1 cellular context compared by ENCODE assay signal in the genomic region with DNA sequence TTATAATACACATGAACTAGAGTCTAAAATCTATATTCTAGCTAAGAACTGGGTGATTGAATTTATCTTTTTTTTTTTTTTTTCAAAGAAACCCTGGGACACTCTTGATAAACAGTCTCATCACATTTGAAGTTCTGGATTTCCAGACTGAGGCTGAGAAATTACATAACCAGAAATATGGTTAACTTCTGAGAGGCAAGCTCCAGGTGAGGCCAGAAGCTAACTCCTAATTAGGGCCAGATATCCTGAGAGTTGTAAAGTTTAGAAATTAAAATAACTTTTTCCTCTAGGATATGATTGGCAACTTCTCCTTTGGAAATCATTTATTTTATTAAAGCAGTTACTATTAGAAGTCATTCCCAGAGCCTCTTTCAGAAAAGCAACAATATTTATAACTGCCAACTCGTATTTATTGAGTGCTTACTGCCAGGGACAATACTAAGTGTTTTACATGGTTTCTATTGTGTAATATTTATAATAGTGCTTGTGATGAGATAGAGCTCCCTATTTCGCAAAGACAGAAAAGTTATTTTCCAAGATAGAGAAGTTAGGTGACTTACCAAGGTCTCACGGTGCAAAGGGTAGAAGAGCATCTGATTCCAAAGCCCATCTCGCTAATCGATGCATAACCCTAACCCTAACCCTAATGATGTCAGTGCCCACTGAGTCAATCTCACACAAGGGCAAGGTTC.
TF ChIP-seq lines count a peak whose summit lies in the region.

No MANE protein-coding gene starts in this region.

TF ChIP-seq in HepG2, 621 proteins besides CTCF, POLR2A, EP300 and RAD21 (continued from another document and continues in another):
- TF ChIP-seq MAZ (IDR thresholded peaks at IDR 0.05; ENCODE audit: borderline replicate concordance, low read depth, low read length) (0 out of 2 replicates have a peak, but pooled peaks have one; percentile 22), MAZ (CRISPR knock-in tag; IDR thresholded peaks at IDR 0.05; ENCODE audit: low read depth) (no peak), ZMAT3 (CRISPR knock-in tag; conservative IDR thresholded peaks at IDR 0.05) (peak; percentile 45; the same call in 1 of the 2 replicates), DMAP1 (CRISPR knock-in tag; IDR thresholded peaks at IDR 0.05) (peak; percentile 62; the same call in 1 of the 2 replicates), PHB2 (IDR thresholded peaks at IDR 0.05; ENCODE audit: partially characterized antibody) (no peak), ZNF713 (CRISPR knock-in tag; IDR thresholded peaks at IDR 0.05) (no peak), DPF2 (CRISPR knock-in tag; IDR thresholded peaks at IDR 0.05; ENCODE audit: borderline replicate concordance, low read depth) (peak; percentile 92), KAT2B (IDR thresholded peaks at IDR 0.05; ENCODE audit: borderline replicate concordance, low read depth, low read length) (peak; percentile 83), KAT7 (CRISPR knock-in tag; IDR thresholded peaks at IDR 0.05; ENCODE audit: borderline replicate concordance) (peak; percentile 42; the same call in 1 of the 2 replicates), TEAD2 (CRISPR knock-in tag; IDR thresholded peaks at IDR 0.05) (no peak), ZNF598 (CRISPR knock-in tag; IDR thresholded peaks at IDR 0.05; ENCODE audit: borderline replicate concordance) (no peak), IRF2 (CRISPR knock-in tag; IDR thresholded peaks at IDR 0.05) (peak; percentile 89), FOXO1 (CRISPR knock-in tag; IDR thresholded peaks at IDR 0.05) (peak; percentile 99), NONO (IDR thresholded peaks at IDR 0.05) (no peak), NONO (CRISPR knock-in tag; conservative IDR thresholded peaks at IDR 0.05) (peak; percentile 71), KDM4B (CRISPR knock-in tag; IDR thresholded peaks at IDR 0.05) (peak; percentile 71), ZSCAN22 (CRISPR knock-in tag; IDR thresholded peaks at IDR 0.05) (no peak), GABPA (IDR thresholded peaks at IDR 0.05; ENCODE audit: low read depth, low read length) (no peak), GABPA (CRISPR knock-in tag; IDR thresholded peaks at IDR 0.05; ENCODE audit: low read depth) (no peak), GATAD2A (CRISPR knock-in tag; IDR thresholded peaks at IDR 0.05) (peak; percentile 100), ZNF383 (CRISPR knock-in tag; IDR thresholded peaks at IDR 0.05; ENCODE audit: borderline replicate concordance) (no peak), SKI (IDR thresholded peaks at IDR 0.05; ENCODE audit: partially characterized antibody) (peak; percentile 70), SOX13 (IDR thresholded peaks at IDR 0.05) (peak; percentile 77), SOX13 (CRISPR knock-in tag; conservative IDR thresholded peaks at IDR 0.05 in 1 of 2, IDR thresholded peaks at IDR 0.05 in 1 of 2) (peak in 1 of 2 experiments; percentile 94; a peak in 2 of 4 replicates)
- TF ChIP-seq, protein P1, sequence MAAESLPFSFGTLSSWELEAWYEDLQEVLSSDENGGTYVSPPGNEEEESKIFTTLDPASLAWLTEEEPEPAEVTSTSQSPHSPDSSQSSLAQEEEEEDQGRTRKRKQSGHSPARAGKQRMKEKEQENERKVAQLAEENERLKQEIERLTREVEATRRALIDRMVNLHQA (CRISPR knock-in tag; IDR thresholded peaks at IDR 0.05) = no peak
- TF ChIP-seq, protein P2, sequence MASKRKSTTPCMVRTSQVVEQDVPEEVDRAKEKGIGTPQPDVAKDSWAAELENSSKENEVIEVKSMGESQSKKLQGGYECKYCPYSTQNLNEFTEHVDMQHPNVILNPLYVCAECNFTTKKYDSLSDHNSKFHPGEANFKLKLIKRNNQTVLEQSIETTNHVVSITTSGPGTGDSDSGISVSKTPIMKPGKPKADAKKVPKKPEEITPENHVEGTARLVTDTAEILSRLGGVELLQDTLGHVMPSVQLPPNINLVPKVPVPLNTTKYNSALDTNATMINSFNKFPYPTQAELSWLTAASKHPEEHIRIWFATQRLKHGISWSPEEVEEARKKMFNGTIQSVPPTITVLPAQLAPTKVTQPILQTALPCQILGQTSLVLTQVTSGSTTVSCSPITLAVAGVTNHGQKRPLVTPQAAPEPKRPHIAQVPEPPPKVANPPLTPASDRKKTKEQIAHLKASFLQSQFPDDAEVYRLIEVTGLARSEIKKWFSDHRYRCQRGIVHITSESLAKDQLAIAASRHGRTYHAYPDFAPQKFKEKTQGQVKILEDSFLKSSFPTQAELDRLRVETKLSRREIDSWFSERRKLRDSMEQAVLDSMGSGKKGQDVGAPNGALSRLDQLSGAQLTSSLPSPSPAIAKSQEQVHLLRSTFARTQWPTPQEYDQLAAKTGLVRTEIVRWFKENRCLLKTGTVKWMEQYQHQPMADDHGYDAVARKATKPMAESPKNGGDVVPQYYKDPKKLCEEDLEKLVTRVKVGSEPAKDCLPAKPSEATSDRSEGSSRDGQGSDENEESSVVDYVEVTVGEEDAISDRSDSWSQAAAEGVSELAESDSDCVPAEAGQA (IDR thresholded peaks at IDR 0.05; ENCODE audit: low read depth) = no peak
- TF ChIP-seq, protein P2 (CRISPR knock-in tag; IDR thresholded peaks at IDR 0.05; ENCODE audit: borderline replicate concordance) = no peak
- TF ChIP-seq, protein P3, sequence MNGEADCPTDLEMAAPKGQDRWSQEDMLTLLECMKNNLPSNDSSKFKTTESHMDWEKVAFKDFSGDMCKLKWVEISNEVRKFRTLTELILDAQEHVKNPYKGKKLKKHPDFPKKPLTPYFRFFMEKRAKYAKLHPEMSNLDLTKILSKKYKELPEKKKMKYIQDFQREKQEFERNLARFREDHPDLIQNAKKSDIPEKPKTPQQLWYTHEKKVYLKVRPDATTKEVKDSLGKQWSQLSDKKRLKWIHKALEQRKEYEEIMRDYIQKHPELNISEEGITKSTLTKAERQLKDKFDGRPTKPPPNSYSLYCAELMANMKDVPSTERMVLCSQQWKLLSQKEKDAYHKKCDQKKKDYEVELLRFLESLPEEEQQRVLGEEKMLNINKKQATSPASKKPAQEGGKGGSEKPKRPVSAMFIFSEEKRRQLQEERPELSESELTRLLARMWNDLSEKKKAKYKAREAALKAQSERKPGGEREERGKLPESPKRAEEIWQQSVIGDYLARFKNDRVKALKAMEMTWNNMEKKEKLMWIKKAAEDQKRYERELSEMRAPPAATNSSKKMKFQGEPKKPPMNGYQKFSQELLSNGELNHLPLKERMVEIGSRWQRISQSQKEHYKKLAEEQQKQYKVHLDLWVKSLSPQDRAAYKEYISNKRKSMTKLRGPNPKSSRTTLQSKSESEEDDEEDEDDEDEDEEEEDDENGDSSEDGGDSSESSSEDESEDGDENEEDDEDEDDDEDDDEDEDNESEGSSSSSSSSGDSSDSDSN (CRISPR knock-in tag; IDR thresholded peaks at IDR 0.05) = no peak
- TF ChIP-seq, protein P4, sequence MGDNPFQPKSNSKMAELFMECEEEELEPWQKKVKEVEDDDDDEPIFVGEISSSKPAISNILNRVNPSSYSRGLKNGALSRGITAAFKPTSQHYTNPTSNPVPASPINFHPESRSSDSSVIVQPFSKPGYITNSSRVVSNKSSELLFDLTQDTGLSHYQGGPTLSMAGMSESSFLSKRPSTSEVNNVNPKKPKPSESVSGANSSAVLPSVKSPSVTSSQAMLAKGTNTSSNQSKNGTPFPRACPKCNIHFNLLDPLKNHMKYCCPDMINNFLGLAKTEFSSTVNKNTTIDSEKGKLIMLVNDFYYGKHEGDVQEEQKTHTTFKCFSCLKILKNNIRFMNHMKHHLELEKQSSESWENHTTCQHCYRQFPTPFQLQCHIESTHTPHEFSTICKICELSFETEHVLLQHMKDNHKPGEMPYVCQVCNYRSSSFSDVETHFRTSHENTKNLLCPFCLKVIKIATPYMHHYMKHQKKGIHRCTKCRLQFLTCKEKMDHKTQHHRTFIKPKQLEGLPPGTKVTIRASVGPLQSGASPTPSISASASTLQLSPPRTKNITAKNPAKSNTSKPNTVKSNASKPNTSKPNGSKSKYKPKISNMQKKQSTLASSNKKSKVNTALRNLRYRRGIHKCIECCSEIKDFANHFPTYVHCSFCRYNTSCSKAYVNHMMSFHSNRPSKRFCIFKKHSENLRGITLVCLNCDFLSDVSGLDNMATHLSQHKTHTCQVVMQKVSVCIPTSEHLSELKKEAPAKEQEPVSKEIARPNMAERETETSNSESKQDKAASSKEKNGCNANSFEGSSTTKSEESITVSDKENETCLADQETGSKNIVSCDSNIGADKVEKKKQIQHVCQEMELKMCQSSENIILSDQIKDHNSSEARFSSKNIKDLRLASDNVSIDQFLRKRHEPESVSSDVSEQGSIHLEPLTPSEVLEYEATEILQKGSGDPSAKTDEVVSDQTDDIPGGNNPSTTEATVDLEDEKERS (CRISPR knock-in tag; IDR thresholded peaks at IDR 0.05) = peak; percentile 80; the same call in 1 of the 2 replicates
- TF ChIP-seq, protein P5, sequence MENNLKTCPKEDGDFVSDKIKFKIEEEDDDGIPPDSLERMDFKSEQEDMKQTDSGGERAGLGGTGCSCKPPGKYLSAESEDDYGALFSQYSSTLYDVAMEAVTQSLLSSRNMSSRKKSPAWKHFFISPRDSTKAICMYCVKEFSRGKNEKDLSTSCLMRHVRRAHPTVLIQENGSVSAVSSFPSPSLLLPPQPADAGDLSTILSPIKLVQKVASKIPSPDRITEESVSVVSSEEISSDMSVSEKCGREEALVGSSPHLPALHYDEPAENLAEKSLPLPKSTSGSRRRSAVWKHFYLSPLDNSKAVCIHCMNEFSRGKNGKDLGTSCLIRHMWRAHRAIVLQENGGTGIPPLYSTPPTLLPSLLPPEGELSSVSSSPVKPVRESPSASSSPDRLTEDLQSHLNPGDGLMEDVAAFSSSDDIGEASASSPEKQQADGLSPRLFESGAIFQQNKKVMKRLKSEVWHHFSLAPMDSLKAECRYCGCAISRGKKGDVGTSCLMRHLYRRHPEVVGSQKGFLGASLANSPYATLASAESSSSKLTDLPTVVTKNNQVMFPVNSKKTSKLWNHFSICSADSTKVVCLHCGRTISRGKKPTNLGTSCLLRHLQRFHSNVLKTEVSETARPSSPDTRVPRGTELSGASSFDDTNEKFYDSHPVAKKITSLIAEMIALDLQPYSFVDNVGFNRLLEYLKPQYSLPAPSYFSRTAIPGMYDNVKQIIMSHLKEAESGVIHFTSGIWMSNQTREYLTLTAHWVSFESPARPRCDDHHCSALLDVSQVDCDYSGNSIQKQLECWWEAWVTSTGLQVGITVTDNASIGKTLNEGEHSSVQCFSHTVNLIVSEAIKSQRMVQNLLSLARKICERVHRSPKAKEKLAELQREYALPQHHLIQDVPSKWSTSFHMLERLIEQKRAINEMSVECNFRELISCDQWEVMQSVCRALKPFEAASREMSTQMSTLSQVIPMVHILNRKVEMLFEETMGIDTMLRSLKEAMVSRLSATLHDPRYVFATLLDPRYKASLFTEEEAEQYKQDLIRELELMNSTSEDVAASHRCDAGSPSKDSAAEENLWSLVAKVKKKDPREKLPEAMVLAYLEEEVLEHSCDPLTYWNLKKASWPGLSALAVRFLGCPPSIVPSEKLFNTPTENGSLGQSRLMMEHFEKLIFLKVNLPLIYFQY (CRISPR knock-in tag; IDR thresholded peaks at IDR 0.05; ENCODE audit: borderline replicate concordance) = peak; percentile 50; the same call in 1 of the 2 replicates
- TF ChIP-seq, protein P6, sequence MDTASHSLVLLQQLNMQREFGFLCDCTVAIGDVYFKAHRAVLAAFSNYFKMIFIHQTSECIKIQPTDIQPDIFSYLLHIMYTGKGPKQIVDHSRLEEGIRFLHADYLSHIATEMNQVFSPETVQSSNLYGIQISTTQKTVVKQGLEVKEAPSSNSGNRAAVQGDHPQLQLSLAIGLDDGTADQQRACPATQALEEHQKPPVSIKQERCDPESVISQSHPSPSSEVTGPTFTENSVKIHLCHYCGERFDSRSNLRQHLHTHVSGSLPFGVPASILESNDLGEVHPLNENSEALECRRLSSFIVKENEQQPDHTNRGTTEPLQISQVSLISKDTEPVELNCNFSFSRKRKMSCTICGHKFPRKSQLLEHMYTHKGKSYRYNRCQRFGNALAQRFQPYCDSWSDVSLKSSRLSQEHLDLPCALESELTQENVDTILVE (CRISPR knock-in tag; IDR thresholded peaks at IDR 0.05) = 0 out of 2 replicates have a peak, but pooled peaks have one; percentile 58
- TF ChIP-seq, protein P7, sequence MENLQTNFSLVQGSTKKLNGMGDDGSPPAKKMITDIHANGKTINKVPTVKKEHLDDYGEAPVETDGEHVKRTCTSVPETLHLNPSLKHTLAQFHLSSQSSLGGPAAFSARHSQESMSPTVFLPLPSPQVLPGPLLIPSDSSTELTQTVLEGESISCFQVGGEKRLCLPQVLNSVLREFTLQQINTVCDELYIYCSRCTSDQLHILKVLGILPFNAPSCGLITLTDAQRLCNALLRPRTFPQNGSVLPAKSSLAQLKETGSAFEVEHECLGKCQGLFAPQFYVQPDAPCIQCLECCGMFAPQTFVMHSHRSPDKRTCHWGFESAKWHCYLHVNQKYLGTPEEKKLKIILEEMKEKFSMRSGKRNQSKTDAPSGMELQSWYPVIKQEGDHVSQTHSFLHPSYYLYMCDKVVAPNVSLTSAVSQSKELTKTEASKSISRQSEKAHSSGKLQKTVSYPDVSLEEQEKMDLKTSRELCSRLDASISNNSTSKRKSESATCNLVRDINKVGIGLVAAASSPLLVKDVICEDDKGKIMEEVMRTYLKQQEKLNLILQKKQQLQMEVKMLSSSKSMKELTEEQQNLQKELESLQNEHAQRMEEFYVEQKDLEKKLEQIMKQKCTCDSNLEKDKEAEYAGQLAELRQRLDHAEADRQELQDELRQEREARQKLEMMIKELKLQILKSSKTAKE (CRISPR knock-in tag; IDR thresholded peaks at IDR 0.05; ENCODE audit: borderline replicate concordance) = peak; percentile 66
- TF ChIP-seq, protein P8, sequence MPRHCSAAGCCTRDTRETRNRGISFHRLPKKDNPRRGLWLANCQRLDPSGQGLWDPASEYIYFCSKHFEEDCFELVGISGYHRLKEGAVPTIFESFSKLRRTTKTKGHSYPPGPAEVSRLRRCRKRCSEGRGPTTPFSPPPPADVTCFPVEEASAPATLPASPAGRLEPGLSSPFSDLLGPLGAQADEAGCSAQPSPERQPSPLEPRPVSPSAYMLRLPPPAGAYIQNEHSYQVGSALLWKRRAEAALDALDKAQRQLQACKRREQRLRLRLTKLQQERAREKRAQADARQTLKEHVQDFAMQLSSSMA (CRISPR knock-in tag; IDR thresholded peaks at IDR 0.05) = no peak; the same call in 1 of the 2 replicates
